Comparison of ENCODE assay signal across 22 cellular contexts in genomic region chr2:105793230-105793975, GRCh38. TPM values are rescaled to one million over a fixed set of nuclear protein-coding genes. Genes with fewer than 3 reads are reported as not detected.
A peak's percentile ranks its signal among the peaks of the same experiment; 100 is the strongest.
DNase-seq lines count a peak whose midpoint lies in the region; ATAC-seq and TF ChIP-seq lines count a peak whose summit lies in the region.
"Had no signal": no experiment of that assay in that cellular context is flagged by ENCODE, and none has a peak within 500 bp of the region (broad histone marks: within the 10 kb centered on the region; RNA-seq: fewer than 3 reads in every experiment).

No MANE protein-coding gene starts in this region.

- no peaks in the 10 kb centered on the region for H3K27me3 ChIP-seq in CD4-positive, CD25-positive, alpha-beta regulatory T cell (ENCODE audit: control insufficient read depth, insufficient read depth, low read length)
- H3K27me3 ChIP-seq in DND-41 (ENCODE audit: insufficient read depth, low read length, poor library complexity), result no peaks in the 10 kb centered on the region
- H3K27me3 ChIP-seq: gastroesophageal sphincter, tibial artery had no signal

- peak overlapping the region; percentile 87 for H3K4me3 ChIP-seq in CD4-positive, CD25-positive, alpha-beta regulatory T cell (ENCODE audit: low read depth, low read length)
- no peak overlapping the region for H3K4me3 ChIP-seq in DND-41 (ENCODE audit: low read depth in 1 of 2, low read length in 2 of 2)
- H3K4me3 ChIP-seq: gastroesophageal sphincter, GM23338, left ventricle myocardium inferior, skin epidermis, tibial artery had no signal

- no peak overlapping the region for H3K4me2 ChIP-seq in DND-41 (ENCODE audit: insufficient read depth, low read length)
- H3K4me2 ChIP-seq: GM23338 had no signal

- H3K27ac Mint-ChIP-seq in CD4-positive, CD25-positive, alpha-beta regulatory T cell, result peak overlapping the region; percentile 93 to 96 (median 96)
- peak overlapping the region; percentile 76 to 93 (median 86) for H3K27ac Mint-ChIP-seq in naive B cell
- H3K27ac Mint-ChIP-seq: dendritic cell treated with granulocyte-macrophage colony-stimulating factor and Interleukin-4, amounts not matched to agents 40 ng/mL and 50 ng/mL, for 4 days; GM23338 had no signal

- H3K9me3 ChIP-seq in CD4-positive, CD25-positive, alpha-beta regulatory T cell (ENCODE audit: control insufficient read depth in 2 of 2, low read length in 2 of 2), result no peaks in the 10 kb centered on the region
- no peaks in the 10 kb centered on the region for H3K9me3 ChIP-seq in DND-41 (ENCODE audit: insufficient read depth, low read length, severe bottlenecking)
- H3K9me3 ChIP-seq: gastroesophageal sphincter, left ventricle myocardium inferior, tibial artery had no signal

- no peak overlapping the region for H2AFZ ChIP-seq in DND-41 (ENCODE audit: low read depth, low read length)
- H2AFZ ChIP-seq: GM23338 had no signal

- H3K4me3 Mint-ChIP-seq in CD4-positive, CD25-positive, alpha-beta regulatory T cell, result peak overlapping the region; percentile 74 to 90 (median 86)
- H3K4me3 Mint-ChIP-seq in naive B cell, result peak overlapping the region in 7 of 8 donors; percentile 31 to 77 (median 60)
- H3K4me3 Mint-ChIP-seq: dendritic cell treated with granulocyte-macrophage colony-stimulating factor and Interleukin-4, amounts not matched to agents 40 ng/mL and 50 ng/mL, for 4 days; GM23338 had no signal

- H3K27ac ChIP-seq in CD4-positive, CD25-positive, alpha-beta regulatory T cell (ENCODE audit: insufficient read depth, low read length, poor library complexity, severe bottlenecking), result peak overlapping the region; percentile 92
- peak overlapping the region; percentile 43 for H3K27ac ChIP-seq in DND-41 (ENCODE audit: low read length)
- H3K27ac ChIP-seq: gastroesophageal sphincter, left ventricle myocardium inferior, tibial artery had no signal

- H3K9me3 Mint-ChIP-seq in CD4-positive, CD25-positive, alpha-beta regulatory T cell, result no peaks in the 10 kb centered on the region
- peaks cover 0 to 1% (median 0%) of the 10 kb centered on the region in 7 donors for H3K9me3 Mint-ChIP-seq in naive B cell
- H3K9me3 Mint-ChIP-seq: dendritic cell treated with granulocyte-macrophage colony-stimulating factor and Interleukin-4, amounts not matched to agents 40 ng/mL and 50 ng/mL, for 4 days; GM23338 had no signal

- H3K79me2 ChIP-seq in DND-41 (ENCODE audit: insufficient read depth, low read length), result peaks cover 74% of the 10 kb centered on the region

- no peak for DNase-seq in CD4-positive, CD25-positive, alpha-beta regulatory T cell
- DNase-seq in DND-41 (no peak), naive B cell (no peak)
- peak; percentile 44 for DNase-seq in activated CD8-positive, alpha-beta memory T cell treated with anti-CD3 and anti-CD28 coated beads, Interleukin-2, amount 50 U/mL, for 48 hours
- DNase-seq in activated CD4-positive, CD25-positive, alpha-beta regulatory T cell (lab: John Stamatoyannopoulos, UW), result no peak
- DNase-seq: activated CD4-positive, CD25-positive, alpha-beta regulatory T cell treated with anti-CD3 and anti-CD28 coated beads, Interleukin-2, amount 50 U/mL, for 72 hours; activated gamma-delta T cell; DMS 273 treated with DMSO at 0.1 percent for 48 hours; KG1; left ventricle myocardium inferior; NCI-H1105 treated with DMSO at 0.1 percent for 48 hours; OCI-M1; SHP77 treated with DMSO at 0.1 percent for 48 hours; stimulated activated CD4-positive, alpha-beta T cell treated with anti-CD3 and anti-CD28 coated beads, Interleukin-4, amount 100 ng/mL, for 4 hours; stimulated activated CD8-positive, alpha-beta memory T cell treated with anti-CD3 and anti-CD28 coated beads, Interleukin-4, amount 100 ng/mL, for 48 hours; tibial artery had no signal

- no peak overlapping the region for H3K9ac ChIP-seq in DND-41 (ENCODE audit: low read depth, low read length)

- H3K4me1 Mint-ChIP-seq in CD4-positive, CD25-positive, alpha-beta regulatory T cell, result peaks cover 31 to 96% (median 85%) of the 10 kb centered on the region in 4 donors
- H3K4me1 Mint-ChIP-seq in naive B cell, result peaks cover 67 to 96% (median 81%) of the 10 kb centered on the region in 3 donors

- H3K4me1 ChIP-seq in CD4-positive, CD25-positive, alpha-beta regulatory T cell (ENCODE audit: control insufficient read depth, insufficient read depth, low read length, poor library complexity, severe bottlenecking), result peaks cover 100% of the 10 kb centered on the region
- peaks cover 60% of the 10 kb centered on the region for H3K4me1 ChIP-seq in DND-41 (ENCODE audit: insufficient read depth, low read length)

- no peak for ATAC-seq in CD4-positive, CD25-positive, alpha-beta regulatory T cell (ENCODE audit: low read depth in 2 of 2)
- ATAC-seq in DND-41 (ENCODE audit: insufficient read depth, low read depth), result no peak
- ATAC-seq in naive B cell (ENCODE audit: low read depth in 2 of 2), result no peak
- no peak for ATAC-seq in HG02623 (IDR thresholded peaks at IDR 0.05; ENCODE audit: unreplicated experiment)
- no peak for ATAC-seq in HG02885 (IDR thresholded peaks at IDR 0.05; ENCODE audit: poor library complexity, unreplicated experiment)
- ATAC-seq: gastroesophageal sphincter, GM23338 had no signal

- H3K36me3 ChIP-seq in CD4-positive, CD25-positive, alpha-beta regulatory T cell (ENCODE audit: control insufficient read depth, insufficient read depth, low read length), result peaks cover 3% of the 10 kb centered on the region
- H3K36me3 ChIP-seq in DND-41 (ENCODE audit: insufficient read depth, low read length), result no peaks in the 10 kb centered on the region
- H3K36me3 ChIP-seq: gastroesophageal sphincter, left ventricle myocardium inferior, tibial artery had no signal

- no peaks in the 10 kb centered on the region for H3K27me3 Mint-ChIP-seq in CD4-positive, CD25-positive, alpha-beta regulatory T cell
- no peaks in the 10 kb centered on the region for H3K27me3 Mint-ChIP-seq in naive B cell
- H3K27me3 Mint-ChIP-seq: dendritic cell treated with granulocyte-macrophage colony-stimulating factor and Interleukin-4, amounts not matched to agents 40 ng/mL and 50 ng/mL, for 4 days had no signal

- H3K36me3 Mint-ChIP-seq in CD4-positive, CD25-positive, alpha-beta regulatory T cell, result peaks cover 8% of the 10 kb centered on the region
- H3K36me3 Mint-ChIP-seq in naive B cell, result no peaks in the 10 kb centered on the region

- H4K20me1 ChIP-seq in DND-41 (ENCODE audit: insufficient read depth, low read length), result peaks cover 6% of the 10 kb centered on the region; the same call in 1 of the 2 replicates

- TF ChIP-seq CTCF in DND-41 (IDR thresholded peaks at IDR 0.05; ENCODE audit: borderline replicate concordance, extremely low read depth, low read length, poor library complexity, severe bottlenecking), result no peak

RNA-seq across cellular contexts. Expression of gene NCK2, which starts 48.7 kb away (rescaled TPM):
- 167 TPM for total RNA-seq in CD4-positive, CD25-positive, alpha-beta regulatory T cell
- 10 to 100 TPM; 44.8 to 62.3 (median 58.6) TPM for polyA plus RNA-seq in CD4-positive, CD25-positive, alpha-beta regulatory T cell
- polyA plus RNA-seq in naive B cell (ENCODE audit: low read depth in 6 of 6), result 100 to 1,000 TPM in 1 of 6 donors, 10 to 100 TPM in 5; 70.7 to 108 (median 76.7) TPM
